21 cellular contexts compared by ENCODE assay signal in genomic region chrX:3192835-3193234, GRCh38.
"Had no signal": no experiment of that assay in that cellular context is flagged by ENCODE, and none has a peak within 500 bp of the region (broad histone marks: within the 10 kb centered on the region; RNA-seq: fewer than 3 reads in every experiment).

No MANE protein-coding gene starts in this region.

- H3K27me3 ChIP-seq: colonic mucosa, esophagus muscularis mucosa, foreskin keratinocyte, gastroesophageal sphincter, heart right ventricle, left lung had no signal

- FAIRE-seq: endothelial cell of umbilical vein, frontal cortex, islet of Langerhans, keratinocyte had no signal

- H3K27ac ChIP-seq: colonic mucosa, esophagus muscularis mucosa, foreskin keratinocyte, gastroesophageal sphincter, heart right ventricle, left lung, lower lobe of right lung had no signal

- H3K36me3 ChIP-seq: colonic mucosa, esophagus muscularis mucosa, gastroesophageal sphincter, heart right ventricle, left lung, lower lobe of right lung had no signal

- H3K4me1 Mint-ChIP-seq: naive B cell had no signal

- DNase-seq: colonic mucosa; cortex of kidney; effector CD8-positive, alpha-beta T cell; foreskin keratinocyte; heart right ventricle; hippocampal formation; left cardiac atrium; left lung; left ventricle myocardium superior; lower lobe of right lung; mesenchymal stem cell; mucosa of descending colon; naive B cell had no signal

- H3K4me3 ChIP-seq: colonic mucosa, esophagus muscularis mucosa, gastroesophageal sphincter, heart right ventricle, left lung, lower lobe of right lung, mucosa of descending colon had no signal

- H3K4me1 ChIP-seq: colonic mucosa, esophagus muscularis mucosa, foreskin keratinocyte, gastroesophageal sphincter, heart right ventricle, left lung, lower lobe of right lung had no signal

- H3K4me3 Mint-ChIP-seq: dendritic cell treated with granulocyte-macrophage colony-stimulating factor and Interleukin-4, amounts not matched to agents 40 ng/mL and 50 ng/mL, for 4 days; mesothelial cell of epicardium; naive B cell had no signal

- ATAC-seq: foreskin keratinocyte, gastroesophageal sphincter, heart right ventricle, left cardiac atrium, left lung, left ventricle myocardium superior, lower lobe of right lung, mucosa of descending colon had no signal

- H3K36me3 Mint-ChIP-seq: mesothelial cell of epicardium had no signal

- H3K9me3 ChIP-seq: colonic mucosa, esophagus muscularis mucosa, gastroesophageal sphincter, left lung, lower lobe of right lung, mucosa of descending colon had no signal

- H3K27me3 Mint-ChIP-seq: dendritic cell treated with granulocyte-macrophage colony-stimulating factor and Interleukin-4, amounts not matched to agents 40 ng/mL and 50 ng/mL, for 4 days had no signal

- H3K27ac Mint-ChIP-seq: dendritic cell treated with granulocyte-macrophage colony-stimulating factor and Interleukin-4, amounts not matched to agents 40 ng/mL and 50 ng/mL, for 4 days; mesothelial cell of epicardium; naive B cell had no signal
